ENCODE assay signal across 1 cellular context in the genomic region with DNA sequence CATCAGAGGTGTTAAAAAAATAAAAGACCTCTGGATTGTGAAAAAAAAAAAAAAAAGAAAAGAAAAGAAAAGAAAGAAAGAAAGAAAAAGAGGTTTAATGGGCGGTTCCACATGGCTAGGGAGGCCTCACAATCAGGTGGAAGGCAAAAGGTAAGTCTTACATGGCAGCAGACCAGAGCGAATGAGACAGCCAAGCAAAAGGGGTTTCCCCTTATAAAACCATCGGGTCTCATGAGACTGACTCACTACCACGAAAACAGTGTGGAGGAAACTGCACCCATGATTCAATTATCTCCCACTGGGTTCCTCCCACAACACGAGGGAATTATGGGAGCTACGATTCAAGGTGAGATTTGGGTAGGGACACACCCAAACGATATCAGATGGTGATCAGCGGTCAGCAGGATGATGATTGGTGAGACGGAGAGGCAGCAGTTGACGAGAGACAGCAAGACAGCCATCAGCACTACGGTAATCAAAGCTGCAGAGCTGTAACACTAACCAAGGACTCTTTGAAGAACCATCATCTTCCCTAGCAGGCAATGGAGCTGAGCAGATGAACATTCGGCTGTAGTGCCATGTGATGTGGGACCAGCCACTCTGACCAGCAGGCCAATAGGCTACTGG.
TF ChIP-seq lines count a peak whose summit lies in the region.

No MANE protein-coding gene starts in this region.

TF ChIP-seq in GM12878, 131 proteins besides CTCF, POLR2A, EP300 and RAD21 (continued from another document):
- TF ChIP-seq TAF1 (IDR thresholded peaks at IDR 0.05; ENCODE audit: borderline replicate concordance, low read depth, low read length), result no peak
- no peak for TF ChIP-seq CREB1 (IDR thresholded peaks at IDR 0.05; ENCODE audit: low read depth)
- TF ChIP-seq, protein P1, sequence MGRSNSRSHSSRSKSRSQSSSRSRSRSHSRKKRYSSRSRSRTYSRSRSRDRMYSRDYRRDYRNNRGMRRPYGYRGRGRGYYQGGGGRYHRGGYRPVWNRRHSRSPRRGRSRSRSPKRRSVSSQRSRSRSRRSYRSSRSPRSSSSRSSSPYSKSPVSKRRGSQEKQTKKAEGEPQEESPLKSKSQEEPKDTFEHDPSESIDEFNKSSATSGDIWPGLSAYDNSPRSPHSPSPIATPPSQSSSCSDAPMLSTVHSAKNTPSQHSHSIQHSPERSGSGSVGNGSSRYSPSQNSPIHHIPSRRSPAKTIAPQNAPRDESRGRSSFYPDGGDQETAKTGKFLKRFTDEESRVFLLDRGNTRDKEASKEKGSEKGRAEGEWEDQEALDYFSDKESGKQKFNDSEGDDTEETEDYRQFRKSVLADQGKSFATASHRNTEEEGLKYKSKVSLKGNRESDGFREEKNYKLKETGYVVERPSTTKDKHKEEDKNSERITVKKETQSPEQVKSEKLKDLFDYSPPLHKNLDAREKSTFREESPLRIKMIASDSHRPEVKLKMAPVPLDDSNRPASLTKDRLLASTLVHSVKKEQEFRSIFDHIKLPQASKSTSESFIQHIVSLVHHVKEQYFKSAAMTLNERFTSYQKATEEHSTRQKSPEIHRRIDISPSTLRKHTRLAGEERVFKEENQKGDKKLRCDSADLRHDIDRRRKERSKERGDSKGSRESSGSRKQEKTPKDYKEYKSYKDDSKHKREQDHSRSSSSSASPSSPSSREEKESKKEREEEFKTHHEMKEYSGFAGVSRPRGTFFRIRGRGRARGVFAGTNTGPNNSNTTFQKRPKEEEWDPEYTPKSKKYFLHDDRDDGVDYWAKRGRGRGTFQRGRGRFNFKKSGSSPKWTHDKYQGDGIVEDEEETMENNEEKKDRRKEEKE (IDR thresholded peaks at IDR 0.05), result no peak
- TF ChIP-seq MYC (IDR thresholded peaks at IDR 0.05; ENCODE audit: insufficient read depth, insufficient read length, insufficient replicate concordance, low read length, severe bottlenecking), result no peak
- no peak for TF ChIP-seq POU2F2 (IDR thresholded peaks at IDR 0.05; ENCODE audit: borderline replicate concordance, low read depth, low read length)
- no peak for TF ChIP-seq PML (IDR thresholded peaks at IDR 0.05; ENCODE audit: low read length)
- TF ChIP-seq EED (IDR thresholded peaks at IDR 0.05; ENCODE audit: low read depth), result 0 out of 2 replicates have a peak, but pooled peaks have one; percentile 14
- TF ChIP-seq BMI1 (IDR thresholded peaks at IDR 0.05; ENCODE audit: borderline replicate concordance), result no peak
- peak; percentile 68 for TF ChIP-seq RUNX3 (IDR thresholded peaks at IDR 0.05; ENCODE audit: low read length)
- no peak for TF ChIP-seq SMC3 (IDR thresholded peaks at IDR 0.05; ENCODE audit: borderline replicate concordance, low read length)
- TF ChIP-seq MEF2B (IDR thresholded peaks at IDR 0.05; ENCODE audit: partially characterized antibody, poor library complexity, severe bottlenecking), result peak; percentile 81
- no peak for TF ChIP-seq ZNF217 (IDR thresholded peaks at IDR 0.05)
